ENCODE assay signal across 17 cellular contexts in genomic region chr6:141110486-141110885, GRCh38.
DNase-seq lines count a peak whose midpoint lies in the region; ATAC-seq and TF ChIP-seq lines count a peak whose summit lies in the region.
"Had no signal": no experiment of that assay in that cellular context is flagged by ENCODE, and none has a peak within 500 bp of the region (broad histone marks: within the 10 kb centered on the region; RNA-seq: fewer than 3 reads in every experiment).

No MANE protein-coding gene starts in this region.

- H3K4me1 ChIP-seq in heart left ventricle (peaks cover 0 to 12% (median 0%) of the 10 kb centered on the region in 12 donors), right cardiac atrium (ENCODE audit: control insufficient read depth, insufficient read depth, low read length) (no peaks in the 10 kb centered on the region), aorta (ENCODE audit: control insufficient read depth in 1 of 2, insufficient read depth in 2 of 2, low read length in 2 of 2) (peaks cover 0 to 2% of the 10 kb centered on the region in 2 donors), PC-9 (replicated peaks; ENCODE audit: insufficient read depth) (0 out of 2 replicates have a peak, but pooled peaks cover 6% of the 10 kb centered on the region)

- CTCF ChIA-PET in RWPE1 (lab: Yijun Ruan, JAX) = no interaction called here
- CTCF ChIA-PET in PC-9 (lab: Charles Lee) = no interaction called here

- no TSS peak for BruUV-seq in PC-9 (replicated peaks; lab: Mats Ljungman, UMichigan)

- H3K4me3 ChIP-seq in heart left ventricle = no peak overlapping the region
- no peak overlapping the region for H3K4me3 ChIP-seq in right cardiac atrium (ENCODE audit: low read length)
- H3K4me3 ChIP-seq in aorta (ENCODE audit: low read length in 2 of 2) = no peak overlapping the region
- H3K4me3 ChIP-seq in PC-9 = no peak overlapping the region
- H3K4me3 ChIP-seq: ovary had no signal

- H3K79me2 ChIP-seq in PC-9 (ENCODE audit: low read depth) = no peaks in the 10 kb centered on the region

- H2AFZ ChIP-seq in PC-9 = no peak overlapping the region

- no peak overlapping the region for H3K4me3 Mint-ChIP-seq in brain

- DNase-seq in heart left ventricle (no peak), cardiac septum (ENCODE audit: low spot score) (no peak), right cardiac atrium (peak in 2 of 3 donors; percentile 32 to 65), aorta (peak in 1 of 2 donors; percentile 51), dedifferentiated amniotic fluid mesenchymal stem cell (ENCODE audit: extremely low spot score) (no peak), RWPE1 (ENCODE audit: low spot score) (no peak), PC-9 (no peak)
- DNase-seq: activated naive CD4-positive, alpha-beta T cell; central memory CD4-positive, alpha-beta T cell; mesenchymal stem cell; NCI-H187 treated with DMSO at 0.1 percent for 48 hours; NCI-H69; stimulated activated CD4-positive, alpha-beta T cell treated with anti-CD3 and anti-CD28 coated beads, Interleukin-12 subunit alpha, Interleukin-12 subunit beta, amount 100 ng/mL, for 4 hours; T1000 had no signal

- no peaks in the 10 kb centered on the region for H3K9me2 ChIP-seq in PC-9 (ENCODE audit: insufficient read depth)

- WGBS in heart left ventricle, 4 donors = 41 to 67% (median 54%) methylated on average over 2 of the region's 2 CpGs
- 41% methylated on average over 2 of the region's 2 CpGs for WGBS in right cardiac atrium
- WGBS in aorta, 2 donors = 8 to 16% methylated on average over 2 of the region's 2 CpGs

- POLR2A ChIA-PET in RWPE1 (lab: Yijun Ruan, JAX; ENCODE audit: low non-redundant PET) (no interaction called here), PC-9 (lab: Charles Lee; ENCODE audit: unreplicated experiment) (no interaction called here)

- intact Hi-C loops in heart left ventricle (cut with DNase I) = no loop called here
- intact Hi-C loops in cardiac septum (cut with DNase I) = no loop called here
- intact Hi-C loops in right cardiac atrium (cut with DNase I) = no loop called here
- intact Hi-C loops in aorta (cut with DNase I) = no loop called here
- intact Hi-C loops in PC-9 (cut with micrococcal nuclease; ENCODE audit: unreplicated experiment) = no loop called here

- no peaks in the 10 kb centered on the region for H3K9me3 ChIP-seq in heart left ventricle
- no peaks in the 10 kb centered on the region for H3K9me3 ChIP-seq in right cardiac atrium (ENCODE audit: control insufficient read depth, low read length)
- H3K9me3 ChIP-seq in aorta (ENCODE audit: control insufficient read depth, low read length) = no peaks in the 10 kb centered on the region
- no peaks in the 10 kb centered on the region; the same call in none of the 2 replicates for H3K9me3 ChIP-seq in PC-9 (ENCODE audit: insufficient read depth, low read depth)
- H3K9me3 ChIP-seq: ovary had no signal

- H3K27ac Mint-ChIP-seq in brain = peak overlapping the region in 3 of 5 experiments; percentile 50 to 63 (median 53)

- H3F3A ChIP-seq in PC-9 (ENCODE audit: insufficient read depth, low read depth) = 0 out of 2 replicates have a peak, but pooled peaks cover 4% of the 10 kb centered on the region

- TF ChIP-seq CTCF in heart left ventricle (IDR thresholded peaks at IDR 0.05) = no peak
- no peak for TF ChIP-seq CTCF in brain (conservative IDR thresholded peaks at IDR 0.05)
- TF ChIP-seq CTCF in RWPE1 (conservative IDR thresholded peaks at IDR 0.05; ENCODE audit: low read depth) = no peak
- TF ChIP-seq CTCF in PC-9 (conservative IDR thresholded peaks at IDR 0.05) = no peak

- H4K20me1 ChIP-seq in PC-9 (ENCODE audit: insufficient read depth) = no peaks in the 10 kb centered on the region

- H3K27me3 Mint-ChIP-seq in brain = no peaks in the 10 kb centered on the region

- no peak overlapping the region for H3K4me2 ChIP-seq in PC-9

- ATAC-seq in heart left ventricle (peak; percentile 55 to 78 (median 72)), right cardiac atrium (peak; percentile 81 to 95), aorta (ENCODE audit: low FRiP score) (peak; percentile 65)

- H3K36me3 Mint-ChIP-seq in brain = no peaks in the 10 kb centered on the region

- H3K27me3 ChIP-seq in heart left ventricle = no peaks in the 10 kb centered on the region
- no peaks in the 10 kb centered on the region for H3K27me3 ChIP-seq in right cardiac atrium (ENCODE audit: control insufficient read depth, insufficient read depth)
- H3K27me3 ChIP-seq in aorta (ENCODE audit: control insufficient read depth in 1 of 2, insufficient read depth in 2 of 2, low read length in 1 of 2) = no peaks in the 10 kb centered on the region
- H3K27me3 ChIP-seq in PC-9 (ENCODE audit: insufficient read depth, low read depth) = no peaks in the 10 kb centered on the region
- H3K27me3 ChIP-seq: ovary had no signal

- peaks cover 19% of the 10 kb centered on the region for H3K4me1 Mint-ChIP-seq in brain

- H3K27ac ChIP-seq in heart left ventricle = no peak overlapping the region
- no peak overlapping the region for H3K27ac ChIP-seq in right cardiac atrium (ENCODE audit: low read length)
- H3K27ac ChIP-seq in aorta (ENCODE audit: low read depth in 1 of 2, low read length in 2 of 2) = peak overlapping the region in 1 of 2 donors; percentile 25
- H3K27ac ChIP-seq in RWPE1 = no peak overlapping the region
- H3K27ac ChIP-seq in PC-9 = no peak overlapping the region
- H3K27ac ChIP-seq: HL-60, ovary had no signal

- no peaks in the 10 kb centered on the region for H3K9me3 Mint-ChIP-seq in brain

- no peaks in the 10 kb centered on the region for H3K36me3 ChIP-seq in heart left ventricle
- no peaks in the 10 kb centered on the region for H3K36me3 ChIP-seq in aorta (ENCODE audit: control insufficient read depth in 1 of 2, insufficient read depth in 2 of 2, low read length in 1 of 2)
- H3K36me3 ChIP-seq in PC-9 (ENCODE audit: low read depth) = no peaks in the 10 kb centered on the region
- H3K36me3 ChIP-seq: ovary had no signal

- TF ChIP-seq POLR2A in heart left ventricle (IDR thresholded peaks at IDR 0.05) = no peak

Comparison
In these comparisons a context has a peak if more than half of its experiments do, and no peak if none do; other contexts are left out.
1. DNase-seq: peak in right cardiac atrium (2 of 3); none in heart left ventricle (0 of 5), cardiac septum (single experiment), dedifferentiated amniotic fluid mesenchymal stem cell (single experiment), RWPE1 (single experiment) and PC-9 (0 of 2).
2. Peak in every context shown above with its lines, with median percentiles within 50 percentile points of each other: ATAC-seq.